ENCODE assay signal across 1 cellular context in the genomic region with DNA sequence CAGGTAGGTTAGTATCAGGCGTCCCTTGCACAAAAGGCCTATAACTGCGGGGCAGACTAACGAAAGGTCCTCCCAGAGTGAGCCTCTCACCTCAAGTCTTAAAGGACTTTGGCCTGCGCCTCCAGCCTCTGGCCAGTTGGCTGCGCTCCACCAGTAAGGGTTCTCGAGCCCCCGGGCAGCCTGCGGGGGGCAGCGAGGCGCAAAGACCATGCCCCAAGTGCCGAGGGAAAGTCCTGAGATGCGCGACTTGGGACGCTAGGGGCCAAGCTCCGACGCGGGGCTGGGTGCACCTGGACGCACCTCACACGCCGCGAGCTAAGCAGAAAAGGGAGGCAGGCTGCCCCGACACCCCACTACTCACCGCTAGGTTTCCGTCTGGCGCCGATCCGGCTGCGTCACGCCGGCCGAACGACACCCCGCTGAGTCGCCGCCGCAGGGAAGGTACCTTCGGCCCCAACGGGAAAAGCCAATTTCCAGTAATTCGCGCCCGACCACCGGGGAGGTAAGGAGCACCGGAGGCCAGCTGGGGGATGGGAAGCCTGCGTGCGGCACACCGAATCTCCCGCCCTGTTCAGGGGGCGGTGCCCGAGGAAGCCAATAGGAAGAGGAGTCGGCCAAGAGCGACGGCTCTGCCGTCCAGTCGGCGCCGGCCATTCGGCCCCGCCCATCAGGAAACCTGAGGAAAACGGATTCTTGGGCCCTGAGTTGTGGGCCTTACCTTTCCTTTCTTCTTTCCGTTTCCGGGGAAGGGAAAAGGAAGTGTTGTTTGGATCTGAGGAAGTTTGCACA.
TF ChIP-seq lines count a peak whose summit lies in the region.

A gene (minus strand): TSS at position 532 of the 789 bp plus-strand sequence. CDS start 5,537 bp downstream, outside the sequence.

TF ChIP-seq in HepG2, 621 proteins besides CTCF, POLR2A, EP300 and RAD21 (continued from another document and continues in another):
- TF ChIP-seq, protein P1, sequence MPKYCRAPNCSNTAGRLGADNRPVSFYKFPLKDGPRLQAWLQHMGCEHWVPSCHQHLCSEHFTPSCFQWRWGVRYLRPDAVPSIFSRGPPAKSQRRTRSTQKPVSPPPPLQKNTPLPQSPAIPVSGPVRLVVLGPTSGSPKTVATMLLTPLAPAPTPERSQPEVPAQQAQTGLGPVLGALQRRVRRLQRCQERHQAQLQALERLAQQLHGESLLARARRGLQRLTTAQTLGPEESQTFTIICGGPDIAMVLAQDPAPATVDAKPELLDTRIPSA (CRISPR knock-in tag; IDR thresholded peaks at IDR 0.05; ENCODE audit: borderline replicate concordance): peak; percentile 99
- TF ChIP-seq, protein P2, sequence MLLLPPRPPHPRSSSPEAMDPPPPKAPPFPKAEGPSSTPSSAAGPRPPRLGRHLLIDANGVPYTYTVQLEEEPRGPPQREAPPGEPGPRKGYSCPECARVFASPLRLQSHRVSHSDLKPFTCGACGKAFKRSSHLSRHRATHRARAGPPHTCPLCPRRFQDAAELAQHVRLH (CRISPR knock-in tag; IDR thresholded peaks at IDR 0.05; ENCODE audit: borderline replicate concordance, low read depth): peak; percentile 75; the same call in 1 of the 2 replicates
- 0 out of 2 replicates have a peak, but pooled peaks have one; percentile 76 for TF ChIP-seq PHF21A (CRISPR knock-in tag; IDR thresholded peaks at IDR 0.05)
- TF ChIP-seq, protein P3, sequence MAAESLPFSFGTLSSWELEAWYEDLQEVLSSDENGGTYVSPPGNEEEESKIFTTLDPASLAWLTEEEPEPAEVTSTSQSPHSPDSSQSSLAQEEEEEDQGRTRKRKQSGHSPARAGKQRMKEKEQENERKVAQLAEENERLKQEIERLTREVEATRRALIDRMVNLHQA (CRISPR knock-in tag; IDR thresholded peaks at IDR 0.05): no peak
- peak; percentile 85 for TF ChIP-seq IRX3 (CRISPR knock-in tag; IDR thresholded peaks at IDR 0.05; ENCODE audit: borderline replicate concordance, low read depth)
- peak; percentile 89; the same call in 1 of the 2 replicates for TF ChIP-seq ZNF234 (CRISPR knock-in tag; conservative IDR thresholded peaks at IDR 0.05)
- no peak for TF ChIP-seq PAF1 (CRISPR knock-in tag; IDR thresholded peaks at IDR 0.05)
- TF ChIP-seq, protein P4, sequence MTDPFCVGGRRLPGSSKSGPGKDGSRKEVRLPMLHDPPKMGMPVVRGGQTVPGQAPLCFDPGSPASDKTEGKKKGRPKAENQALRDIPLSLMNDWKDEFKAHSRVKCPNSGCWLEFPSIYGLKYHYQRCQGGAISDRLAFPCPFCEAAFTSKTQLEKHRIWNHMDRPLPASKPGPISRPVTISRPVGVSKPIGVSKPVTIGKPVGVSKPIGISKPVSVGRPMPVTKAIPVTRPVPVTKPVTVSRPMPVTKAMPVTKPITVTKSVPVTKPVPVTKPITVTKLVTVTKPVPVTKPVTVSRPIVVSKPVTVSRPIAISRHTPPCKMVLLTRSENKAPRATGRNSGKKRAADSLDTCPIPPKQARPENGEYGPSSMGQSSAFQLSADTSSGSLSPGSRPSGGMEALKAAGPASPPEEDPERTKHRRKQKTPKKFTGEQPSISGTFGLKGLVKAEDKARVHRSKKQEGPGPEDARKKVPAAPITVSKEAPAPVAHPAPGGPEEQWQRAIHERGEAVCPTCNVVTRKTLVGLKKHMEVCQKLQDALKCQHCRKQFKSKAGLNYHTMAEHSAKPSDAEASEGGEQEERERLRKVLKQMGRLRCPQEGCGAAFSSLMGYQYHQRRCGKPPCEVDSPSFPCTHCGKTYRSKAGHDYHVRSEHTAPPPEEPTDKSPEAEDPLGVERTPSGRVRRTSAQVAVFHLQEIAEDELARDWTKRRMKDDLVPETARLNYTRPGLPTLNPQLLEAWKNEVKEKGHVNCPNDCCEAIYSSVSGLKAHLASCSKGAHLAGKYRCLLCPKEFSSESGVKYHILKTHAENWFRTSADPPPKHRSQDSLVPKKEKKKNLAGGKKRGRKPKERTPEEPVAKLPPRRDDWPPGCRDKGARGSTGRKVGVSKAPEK (CRISPR knock-in tag; IDR thresholded peaks at IDR 0.05; ENCODE audit: borderline replicate concordance): peak; percentile 37; the same call in 1 of the 2 replicates
- TF ChIP-seq ZFP41 (CRISPR knock-in tag; IDR thresholded peaks at IDR 0.05; ENCODE audit: borderline replicate concordance): peak; percentile 85; the same call in 1 of the 2 replicates
- peak; percentile 71 for TF ChIP-seq SPEN (CRISPR knock-in tag; IDR thresholded peaks at IDR 0.05; ENCODE audit: low read depth)
- TF ChIP-seq IRF2 (CRISPR knock-in tag; IDR thresholded peaks at IDR 0.05): peak; percentile 52
- TF ChIP-seq, protein P5, sequence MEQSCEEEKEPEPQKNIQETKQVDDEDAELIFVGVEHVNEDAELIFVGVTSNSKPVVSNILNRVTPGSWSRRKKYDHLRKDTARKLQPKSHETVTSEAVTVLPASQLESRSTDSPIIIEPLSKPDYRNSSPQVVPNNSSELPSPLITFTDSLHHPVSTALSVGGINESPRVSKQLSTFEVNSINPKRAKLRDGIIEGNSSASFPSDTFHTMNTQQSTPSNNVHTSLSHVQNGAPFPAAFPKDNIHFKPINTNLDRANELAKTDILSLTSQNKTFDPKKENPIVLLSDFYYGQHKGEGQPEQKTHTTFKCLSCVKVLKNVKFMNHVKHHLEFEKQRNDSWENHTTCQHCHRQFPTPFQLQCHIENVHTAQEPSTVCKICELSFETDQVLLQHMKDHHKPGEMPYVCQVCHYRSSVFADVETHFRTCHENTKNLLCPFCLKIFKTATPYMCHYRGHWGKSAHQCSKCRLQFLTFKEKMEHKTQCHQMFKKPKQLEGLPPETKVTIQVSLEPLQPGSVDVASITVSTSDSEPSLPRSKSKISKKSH (CRISPR knock-in tag; IDR thresholded peaks at IDR 0.05; ENCODE audit: borderline replicate concordance): 0 out of 2 replicates have a peak, but pooled peaks have one; percentile 77
- TF ChIP-seq JUND (CRISPR knock-in tag; IDR thresholded peaks at IDR 0.05): peak; percentile 56; the same call in 1 of the 2 replicates
- no peak for TF ChIP-seq ZNF431 (CRISPR knock-in tag; IDR thresholded peaks at IDR 0.05; ENCODE audit: borderline replicate concordance, low read depth)
- TF ChIP-seq CENPX (CRISPR knock-in tag; IDR thresholded peaks at IDR 0.05): no peak
- peak; percentile 87 for TF ChIP-seq PHF20 (CRISPR knock-in tag; IDR thresholded peaks at IDR 0.05)
- TF ChIP-seq, protein P6, sequence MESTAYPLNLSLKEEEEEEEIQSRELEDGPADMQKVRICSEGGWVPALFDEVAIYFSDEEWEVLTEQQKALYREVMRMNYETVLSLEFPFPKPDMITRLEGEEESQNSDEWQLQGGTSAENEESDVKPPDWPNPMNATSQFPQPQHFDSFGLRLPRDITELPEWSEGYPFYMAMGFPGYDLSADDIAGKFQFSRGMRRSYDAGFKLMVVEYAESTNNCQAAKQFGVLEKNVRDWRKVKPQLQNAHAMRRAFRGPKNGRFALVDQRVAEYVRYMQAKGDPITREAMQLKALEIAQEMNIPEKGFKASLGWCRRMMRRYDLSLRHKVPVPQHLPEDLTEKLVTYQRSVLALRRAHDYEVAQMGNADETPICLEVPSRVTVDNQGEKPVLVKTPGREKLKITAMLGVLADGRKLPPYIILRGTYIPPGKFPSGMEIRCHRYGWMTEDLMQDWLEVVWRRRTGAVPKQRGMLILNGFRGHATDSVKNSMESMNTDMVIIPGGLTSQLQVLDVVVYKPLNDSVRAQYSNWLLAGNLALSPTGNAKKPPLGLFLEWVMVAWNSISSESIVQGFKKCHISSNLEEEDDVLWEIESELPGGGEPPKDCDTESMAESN (CRISPR knock-in tag; conservative IDR thresholded peaks at IDR 0.05): peak; percentile 97
- no peak for TF ChIP-seq ZBTB1 (CRISPR knock-in tag; IDR thresholded peaks at IDR 0.05; ENCODE audit: borderline replicate concordance)
- TF ChIP-seq, protein P7, sequence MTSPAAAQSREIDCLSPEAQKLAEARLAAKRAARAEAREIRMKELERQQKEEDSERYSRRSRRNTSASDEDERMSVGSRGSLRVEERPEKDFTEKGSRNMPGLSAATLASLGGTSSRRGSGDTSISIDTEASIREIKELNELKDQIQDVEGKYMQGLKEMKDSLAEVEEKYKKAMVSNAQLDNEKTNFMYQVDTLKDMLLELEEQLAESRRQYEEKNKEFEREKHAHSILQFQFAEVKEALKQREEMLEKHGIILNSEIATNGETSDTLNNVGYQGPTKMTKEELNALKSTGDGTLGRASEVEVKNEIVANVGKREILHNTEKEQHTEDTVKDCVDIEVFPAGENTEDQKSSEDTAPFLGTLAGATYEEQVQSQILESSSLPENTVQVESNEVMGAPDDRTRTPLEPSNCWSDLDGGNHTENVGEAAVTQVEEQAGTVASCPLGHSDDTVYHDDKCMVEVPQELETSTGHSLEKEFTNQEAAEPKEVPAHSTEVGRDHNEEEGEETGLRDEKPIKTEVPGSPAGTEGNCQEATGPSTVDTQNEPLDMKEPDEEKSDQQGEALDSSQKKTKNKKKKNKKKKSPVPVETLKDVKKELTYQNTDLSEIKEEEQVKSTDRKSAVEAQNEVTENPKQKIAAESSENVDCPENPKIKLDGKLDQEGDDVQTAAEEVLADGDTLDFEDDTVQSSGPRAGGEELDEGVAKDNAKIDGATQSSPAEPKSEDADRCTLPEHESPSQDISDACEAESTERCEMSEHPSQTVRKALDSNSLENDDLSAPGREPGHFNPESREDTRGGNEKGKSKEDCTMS (CRISPR knock-in tag; conservative IDR thresholded peaks at IDR 0.05): no peak
- TF ChIP-seq ZFP36 (IDR thresholded peaks at IDR 0.05; ENCODE audit: borderline replicate concordance, low read depth, low read length, partially characterized antibody): no peak
- TF ChIP-seq KLF9 (CRISPR knock-in tag; IDR thresholded peaks at IDR 0.05; ENCODE audit: low read depth): peak; percentile 45; the same call in 1 of the 2 replicates
- TF ChIP-seq ZNF780A (CRISPR knock-in tag; IDR thresholded peaks at IDR 0.05): no peak
- peak; percentile 83 for TF ChIP-seq ZNF563 (CRISPR knock-in tag; IDR thresholded peaks at IDR 0.05)
- no peak for TF ChIP-seq ISX (CRISPR knock-in tag; conservative IDR thresholded peaks at IDR 0.05)
- TF ChIP-seq ZNF232 (CRISPR knock-in tag; IDR thresholded peaks at IDR 0.05; ENCODE audit: borderline replicate concordance): peak; percentile 60; the same call in 1 of the 2 replicates
- 0 out of 2 replicates have a peak, but pooled peaks have one; percentile 13 for TF ChIP-seq XBP1 (CRISPR knock-in tag; IDR thresholded peaks at IDR 0.05)
- TF ChIP-seq POLR2G (IDR thresholded peaks at IDR 0.05; ENCODE audit: low read depth, low read length): peak; percentile 81
- TF ChIP-seq, protein P8, sequence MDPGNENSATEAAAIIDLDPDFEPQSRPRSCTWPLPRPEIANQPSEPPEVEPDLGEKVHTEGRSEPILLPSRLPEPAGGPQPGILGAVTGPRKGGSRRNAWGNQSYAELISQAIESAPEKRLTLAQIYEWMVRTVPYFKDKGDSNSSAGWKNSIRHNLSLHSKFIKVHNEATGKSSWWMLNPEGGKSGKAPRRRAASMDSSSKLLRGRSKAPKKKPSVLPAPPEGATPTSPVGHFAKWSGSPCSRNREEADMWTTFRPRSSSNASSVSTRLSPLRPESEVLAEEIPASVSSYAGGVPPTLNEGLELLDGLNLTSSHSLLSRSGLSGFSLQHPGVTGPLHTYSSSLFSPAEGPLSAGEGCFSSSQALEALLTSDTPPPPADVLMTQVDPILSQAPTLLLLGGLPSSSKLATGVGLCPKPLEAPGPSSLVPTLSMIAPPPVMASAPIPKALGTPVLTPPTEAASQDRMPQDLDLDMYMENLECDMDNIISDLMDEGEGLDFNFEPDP (CRISPR knock-in tag; conservative IDR thresholded peaks at IDR 0.05): 0 out of 2 replicates have a peak, but pooled peaks have one; percentile 39
- TF ChIP-seq, protein P9, sequence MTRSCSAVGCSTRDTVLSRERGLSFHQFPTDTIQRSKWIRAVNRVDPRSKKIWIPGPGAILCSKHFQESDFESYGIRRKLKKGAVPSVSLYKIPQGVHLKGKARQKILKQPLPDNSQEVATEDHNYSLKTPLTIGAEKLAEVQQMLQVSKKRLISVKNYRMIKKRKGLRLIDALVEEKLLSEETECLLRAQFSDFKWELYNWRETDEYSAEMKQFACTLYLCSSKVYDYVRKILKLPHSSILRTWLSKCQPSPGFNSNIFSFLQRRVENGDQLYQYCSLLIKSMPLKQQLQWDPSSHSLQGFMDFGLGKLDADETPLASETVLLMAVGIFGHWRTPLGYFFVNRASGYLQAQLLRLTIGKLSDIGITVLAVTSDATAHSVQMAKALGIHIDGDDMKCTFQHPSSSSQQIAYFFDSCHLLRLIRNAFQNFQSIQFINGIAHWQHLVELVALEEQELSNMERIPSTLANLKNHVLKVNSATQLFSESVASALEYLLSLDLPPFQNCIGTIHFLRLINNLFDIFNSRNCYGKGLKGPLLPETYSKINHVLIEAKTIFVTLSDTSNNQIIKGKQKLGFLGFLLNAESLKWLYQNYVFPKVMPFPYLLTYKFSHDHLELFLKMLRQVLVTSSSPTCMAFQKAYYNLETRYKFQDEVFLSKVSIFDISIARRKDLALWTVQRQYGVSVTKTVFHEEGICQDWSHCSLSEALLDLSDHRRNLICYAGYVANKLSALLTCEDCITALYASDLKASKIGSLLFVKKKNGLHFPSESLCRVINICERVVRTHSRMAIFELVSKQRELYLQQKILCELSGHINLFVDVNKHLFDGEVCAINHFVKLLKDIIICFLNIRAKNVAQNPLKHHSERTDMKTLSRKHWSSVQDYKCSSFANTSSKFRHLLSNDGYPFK (CRISPR knock-in tag; IDR thresholded peaks at IDR 0.05; ENCODE audit: borderline replicate concordance): peak; percentile 95; the same call in 1 of the 2 replicates
- peak; percentile 86 for TF ChIP-seq ZSCAN25 (CRISPR knock-in tag; IDR thresholded peaks at IDR 0.05)
- peak; percentile 80 for TF ChIP-seq ZNF264 (CRISPR knock-in tag; IDR thresholded peaks at IDR 0.05)
- TF ChIP-seq PTBP1 (IDR thresholded peaks at IDR 0.05; ENCODE audit: low read depth, low read length, poor library complexity, severe bottlenecking): peak; percentile 95
- no peak; the same call in 1 of the 2 replicates for TF ChIP-seq MAFF (IDR thresholded peaks at IDR 0.05; ENCODE audit: low read depth, low read length)
- peak; percentile 55; the same call in 1 of the 2 replicates for TF ChIP-seq ZNF224 (CRISPR knock-in tag; IDR thresholded peaks at IDR 0.05)
- no peak for TF ChIP-seq CCAR2 (optimal IDR thresholded peaks at IDR 0.05; ENCODE audit: low read depth, low read length)
